Comparison of ENCODE assay signal across 1 cellular context in the genomic region with DNA sequence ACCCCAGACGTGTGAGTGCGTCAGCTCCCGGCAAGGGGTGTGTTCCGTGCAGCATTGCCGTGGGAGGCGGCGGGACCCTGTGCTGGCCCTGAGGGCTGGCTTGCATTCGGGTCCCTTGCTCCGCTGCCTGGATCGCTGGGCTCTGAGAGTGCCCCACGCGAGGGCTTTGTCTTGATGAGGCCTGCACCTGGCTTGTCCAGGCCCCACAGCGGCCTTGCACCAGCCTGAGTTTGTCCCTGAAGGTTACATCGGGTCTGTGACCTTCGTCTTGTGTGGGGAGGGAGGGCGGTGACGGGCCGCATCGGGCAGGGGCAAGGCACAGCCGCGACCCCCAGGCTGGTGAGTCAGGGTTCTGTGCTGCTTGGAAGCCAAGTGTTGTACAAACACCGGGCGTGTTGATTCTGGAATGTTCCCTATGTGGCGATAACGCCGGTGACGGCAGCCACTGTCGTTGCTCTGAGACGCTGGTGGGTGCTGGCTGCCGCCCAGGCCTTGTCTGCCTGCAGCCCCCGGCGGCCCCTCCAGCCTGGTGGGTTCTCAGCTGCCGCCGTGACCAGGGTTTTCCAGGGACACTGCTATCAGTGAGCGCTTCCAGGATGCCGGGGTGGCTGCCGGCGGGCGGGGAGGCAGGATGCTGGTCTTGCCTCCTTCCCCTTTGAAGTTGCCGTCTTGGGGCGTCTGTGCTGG.
TF ChIP-seq lines count a peak whose summit lies in the region.

No MANE protein-coding gene starts in this region.

TF ChIP-seq in H1, 55 proteins besides CTCF, POLR2A, EP300 and RAD21:
- no peak for TF ChIP-seq PHF8 (conservative IDR thresholded peaks at IDR 0.05; ENCODE audit: low read depth, low read length)
- no peak for TF ChIP-seq CHD1 (IDR thresholded peaks at IDR 0.05; ENCODE audit: low read depth, low read length)
- TF ChIP-seq BRCA1 (IDR thresholded peaks at IDR 0.05; ENCODE audit: low read depth, low read length), result no peak
- TF ChIP-seq SIX5 (IDR thresholded peaks at IDR 0.05; ENCODE audit: low read depth, low read length), result no peak
- TF ChIP-seq MAFK (IDR thresholded peaks at IDR 0.05; ENCODE audit: low read depth, low read length), result no peak
- no peak for TF ChIP-seq SRF (IDR thresholded peaks at IDR 0.05; ENCODE audit: low read depth, low read length)
- TF ChIP-seq CTBP2 (IDR thresholded peaks at IDR 0.05; ENCODE audit: borderline replicate concordance, insufficient read depth, insufficient read length, low read length), result no peak
- TF ChIP-seq GABPA (IDR thresholded peaks at IDR 0.05; ENCODE audit: borderline replicate concordance, insufficient read depth, low read length), result no peak
- no peak for TF ChIP-seq HDAC2 (IDR thresholded peaks at IDR 0.05; ENCODE audit: borderline replicate concordance in 1 of 2, low read depth in 2 of 2, low read length in 2 of 2)
- no peak for TF ChIP-seq TCF12 (IDR thresholded peaks at IDR 0.05; ENCODE audit: low read depth, low read length)
- TF ChIP-seq, protein P1, sequence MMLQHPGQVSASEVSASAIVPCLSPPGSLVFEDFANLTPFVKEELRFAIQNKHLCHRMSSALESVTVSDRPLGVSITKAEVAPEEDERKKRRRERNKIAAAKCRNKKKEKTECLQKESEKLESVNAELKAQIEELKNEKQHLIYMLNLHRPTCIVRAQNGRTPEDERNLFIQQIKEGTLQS (IDR thresholded peaks at IDR 0.05; ENCODE audit: insufficient read depth, low read depth, low read length), result no peak
- no peak for TF ChIP-seq CREB1 (IDR thresholded peaks at IDR 0.05)
- no peak for TF ChIP-seq RXRA (IDR thresholded peaks at IDR 0.05; ENCODE audit: insufficient read depth, low read depth, low read length)
- no peak for TF ChIP-seq SIN3A (conservative IDR thresholded peaks at IDR 0.05 in 1 of 2, IDR thresholded peaks at IDR 0.05 in 1 of 2; ENCODE audit: low read depth in 1 of 2, low read length in 2 of 2)
